In the genomic region with DNA sequence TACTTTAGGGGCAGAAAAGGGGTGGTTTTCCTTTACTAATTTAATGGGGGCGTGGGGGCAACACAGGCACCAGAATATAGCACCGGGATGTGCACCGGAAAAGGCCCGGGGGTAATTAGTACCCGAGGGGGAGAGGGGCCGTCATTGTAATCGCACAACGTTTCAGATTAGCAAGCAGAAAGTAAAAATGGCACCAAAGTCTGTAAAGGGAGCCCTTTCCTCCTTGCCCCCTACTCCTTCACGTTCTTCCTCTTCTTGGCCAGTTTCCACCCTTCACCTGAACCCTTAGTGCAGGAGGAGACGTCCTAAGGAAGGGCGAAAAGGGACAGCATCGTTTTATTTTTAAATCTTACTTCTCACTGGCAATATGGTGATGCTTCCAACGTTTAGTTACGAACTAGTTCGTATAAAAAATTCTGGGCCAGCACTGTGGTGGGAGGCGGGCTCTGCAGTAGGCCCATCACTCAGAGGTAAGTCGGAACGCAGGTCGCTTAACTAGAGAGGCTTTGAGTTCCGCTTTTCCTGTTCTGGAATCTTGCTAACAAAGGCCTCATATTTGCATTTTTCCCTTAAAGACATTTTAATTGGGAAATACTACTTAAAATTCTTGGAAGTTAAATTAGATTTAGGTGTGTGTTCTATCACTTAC, we compare ENCODE assay signal across 8 cellular contexts. TPM values are rescaled to one million over a fixed set of nuclear protein-coding genes. Genes with fewer than 3 reads are reported as not detected.
DNase-seq lines count a peak whose midpoint lies in the region; ATAC-seq and TF ChIP-seq lines count a peak whose summit lies in the region.

No MANE protein-coding gene starts in this region.

- no peak for DNase-seq in CD8-positive, alpha-beta T cell
- no peak for DNase-seq in MG63
- peak in 3 of 10 donors; percentile 9 to 21 (median 20) for DNase-seq in dorsolateral prefrontal cortex
- DNase-seq in neural progenitor cell (ENCODE audit: low spot score) = peak; percentile 31
- no peak for DNase-seq in activated CD8-positive, alpha-beta memory T cell treated with anti-CD3 and anti-CD28 coated beads, Interleukin-2, amount 50 U/mL, for 48 hours
- DNase-seq in KBM-7 = no peak
- no peak for DNase-seq in dermis blood vessel endothelial cell

- peaks cover 6% of the 10 kb centered on the region for H3K36me3 Mint-ChIP-seq in CD8-positive, alpha-beta T cell
- H3K36me3 Mint-ChIP-seq in neural progenitor cell = no peaks in the 10 kb centered on the region

- H3K79me2 ChIP-seq in neural progenitor cell (ENCODE audit: low read depth) = no peaks in the 10 kb centered on the region

- ATAC-seq in CD8-positive, alpha-beta T cell = no peak
- no peak for ATAC-seq in HG02588 (IDR thresholded peaks at IDR 0.05; ENCODE audit: unreplicated experiment)

- H3K4me1 ChIP-seq in CD8-positive, alpha-beta T cell (ENCODE audit: insufficient read depth, low read length) = peaks cover 50% of the 10 kb centered on the region
- peaks cover 10% of the 10 kb centered on the region for H3K4me1 ChIP-seq in neural progenitor cell

- no peaks in the 10 kb centered on the region for H3K27me3 Mint-ChIP-seq in CD8-positive, alpha-beta T cell (ENCODE audit: low read depth)
- H3K27me3 Mint-ChIP-seq in neural progenitor cell (ENCODE audit: insufficient read depth, low read depth) = peaks cover 2% of the 10 kb centered on the region

- peak overlapping the region; percentile 95 for H3K4me3 Mint-ChIP-seq in CD8-positive, alpha-beta T cell
- peak overlapping the region; percentile 93 for H3K4me3 Mint-ChIP-seq in neural progenitor cell

- no peaks in the 10 kb centered on the region for H4K20me1 ChIP-seq in neural progenitor cell (ENCODE audit: low read depth)

- CTCF ChIA-PET in CD8-positive, alpha-beta T cell (lab: Charles Lee) = interaction anchor here (0.9 to 1.1 kb wide), 2 partner anchors 15 to 55 kb away, joined by 3 to 5 read pairs; no protein-coding TSS in a partner anchor

- no peaks in the 10 kb centered on the region for H3K9me3 ChIP-seq in CD8-positive, alpha-beta T cell (ENCODE audit: low read length)
- H3K9me3 ChIP-seq in MG63 = no peaks in the 10 kb centered on the region
- H3K9me3 ChIP-seq in neural progenitor cell (ENCODE audit: low read depth) = no peaks in the 10 kb centered on the region

- intact Hi-C loops in CD8-positive, alpha-beta T cell (cut with DNase I, micrococcal nuclease) = loop anchor here (5.0 to 10.0 kb wide), 3 partner anchors 75 to 423 kb away; partner anchors contain the start of gene FAM184A (in 2 of the 2)
- intact Hi-C loops in dorsolateral prefrontal cortex (cut with DNase I) = loop anchor here (5.0 to 10.0 kb wide), 5 partner anchors 55 to 153 kb away; no protein-coding TSS in a partner anchor

- no peaks in the 10 kb centered on the region for H3K36me3 ChIP-seq in CD8-positive, alpha-beta T cell (ENCODE audit: insufficient read depth, low read length)
- H3K36me3 ChIP-seq in MG63 = no peaks in the 10 kb centered on the region; the same call in 1 of the 2 replicates
- no peaks in the 10 kb centered on the region for H3K36me3 ChIP-seq in neural progenitor cell

- no peak for TF ChIP-seq CTCF in CD8-positive, alpha-beta T cell (IDR thresholded peaks at IDR 0.05)
- no peak for TF ChIP-seq CTCF in dorsolateral prefrontal cortex (IDR thresholded peaks at IDR 0.05 in 54 of 56, conservative IDR thresholded peaks at IDR 0.05 in 2 of 56; ENCODE audit: low read depth in 1 of 56, partially characterized antibody in 56 of 56)
- TF ChIP-seq CTCF in neural progenitor cell (IDR thresholded peaks at IDR 0.05) = no peak

- H3K9ac ChIP-seq in neural progenitor cell = no peak overlapping the region

- H3K27ac ChIP-seq in CD8-positive, alpha-beta T cell (ENCODE audit: low read depth, low read length) = peak overlapping the region; percentile 81
- peak overlapping the region; percentile 1 to 100 (median 96) for H3K27ac ChIP-seq in dorsolateral prefrontal cortex
- no peak overlapping the region for H3K27ac ChIP-seq in neural progenitor cell

- no peaks in the 10 kb centered on the region for H3K9me3 Mint-ChIP-seq in CD8-positive, alpha-beta T cell
- no peaks in the 10 kb centered on the region for H3K9me3 Mint-ChIP-seq in neural progenitor cell

- POLR2A ChIA-PET in CD8-positive, alpha-beta T cell (lab: Charles Lee) = interaction anchor here (0.7 to 2.5 kb wide), 8 partner anchors 8 to 120 kb away, joined by 3 to 34 read pairs (median 3); no protein-coding TSS in a partner anchor

- H3F3A ChIP-seq in neural progenitor cell (ENCODE audit: low read depth) = peaks cover 25% of the 10 kb centered on the region

- H2AFZ ChIP-seq in neural progenitor cell (replicated peaks) = peak overlapping the region; percentile 91

- H3K27ac Mint-ChIP-seq in CD8-positive, alpha-beta T cell = peak overlapping the region; percentile 95
- H3K27ac Mint-ChIP-seq in neural progenitor cell = no peak overlapping the region

- H3K4me2 ChIP-seq in neural progenitor cell = peak overlapping the region; percentile 62

- peaks cover 53% of the 10 kb centered on the region for H3K4me1 Mint-ChIP-seq in CD8-positive, alpha-beta T cell (ENCODE audit: low read depth)
- H3K4me1 Mint-ChIP-seq in neural progenitor cell = peaks cover 13% of the 10 kb centered on the region

- no peaks in the 10 kb centered on the region for H3K27me3 ChIP-seq in CD8-positive, alpha-beta T cell (ENCODE audit: insufficient read depth, low read length)
- H3K27me3 ChIP-seq in MG63 (no peaks in the 10 kb centered on the region), dorsolateral prefrontal cortex (no peaks in the 10 kb centered on the region), neural progenitor cell (peaks cover 15% of the 10 kb centered on the region)

- in situ Hi-C loops in KBM-7 (cut with MboI; ENCODE audit: low pct_unique_long_range_greater_than_20kb, low sequenced_read_pairs) = no loop called here

- H3K4me3 ChIP-seq in CD8-positive, alpha-beta T cell (ENCODE audit: low read depth, low read length) = peak overlapping the region; percentile 86
- H3K4me3 ChIP-seq in MG63 (peak overlapping the region; percentile 86), dorsolateral prefrontal cortex (peak overlapping the region; percentile 73 to 98 (median 92)), neural progenitor cell (peak overlapping the region; percentile 79)

RNA-seq across cellular contexts. Expression of gene CEP85L, which starts 0.8 kb away (rescaled TPM):
- total RNA-seq in CD8-positive, alpha-beta T cell = 10 to 100 TPM; 86.2 to 89.0 TPM
- total RNA-seq in MG63 (2014; rRNA removed; shearing (Covaris generic); ENCODE audit: low replicate concordance) = 4.2 and 4.9 TPM in 2 replicates
- total RNA-seq in dorsolateral prefrontal cortex = 10 to 100 TPM; 25.2 to 62.1 (median 36.1) TPM
- total RNA-seq in neural progenitor cell (ENCODE audit: low replicate concordance) = 6.0 and 12.6 TPM in 2 replicates
- total RNA-seq in dermis blood vessel endothelial cell = 14.1 and 14.7 TPM in 2 replicates
